Comparison of ENCODE assay signal across 21 cellular contexts in the genomic region with DNA sequence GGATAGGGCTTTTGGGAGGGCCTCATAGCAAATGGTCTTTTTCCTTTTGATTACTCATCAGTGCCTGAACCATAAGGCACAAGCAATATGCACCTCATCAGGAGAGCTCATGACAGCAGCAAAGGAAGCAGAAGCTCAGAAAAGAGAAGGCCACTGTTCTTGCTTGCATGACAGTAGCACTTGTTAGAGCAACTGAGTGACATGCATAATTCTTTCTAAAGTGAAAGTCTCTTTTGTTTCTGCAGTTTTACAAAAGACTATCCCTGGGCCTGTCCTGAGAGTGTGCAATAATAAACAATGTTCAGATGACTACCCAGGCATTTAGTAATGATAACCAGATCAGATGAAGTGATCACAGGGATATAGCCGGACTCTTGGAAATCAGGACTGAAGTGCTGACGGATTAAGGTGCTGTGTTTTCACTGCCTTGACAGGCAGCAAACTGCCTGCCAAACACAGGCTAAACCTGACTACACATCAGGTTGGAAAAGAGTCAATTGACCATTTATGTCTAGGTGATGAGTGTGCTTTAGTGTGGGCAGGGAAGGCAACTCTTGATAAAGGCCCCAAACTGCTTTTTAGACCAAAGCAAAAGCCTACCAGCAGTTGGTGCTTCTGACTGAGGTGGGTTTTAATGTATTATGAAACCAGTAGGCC.
A peak's percentile ranks its signal among the peaks of the same experiment; 100 is the strongest.
DNase-seq lines count a peak whose midpoint lies in the region; ATAC-seq lines count a peak whose summit lies in the region.
"Had no signal": no experiment of that assay in that cellular context is flagged by ENCODE, and none has a peak within 500 bp of the region (broad histone marks: within the 10 kb centered on the region; RNA-seq: fewer than 3 reads in every experiment).

No MANE protein-coding gene starts in this region.

- H3K23ac ChIP-seq in neuronal stem cell (ENCODE audit: low read depth, low read length, poor library complexity) = no peak overlapping the region

- no peak overlapping the region for H2AFZ ChIP-seq in neuronal stem cell (ENCODE audit: low read length)

- H3K9ac ChIP-seq in neuronal stem cell (ENCODE audit: low read depth, low read length, poor library complexity) = no peak overlapping the region

- H3K14ac ChIP-seq in neuronal stem cell (ENCODE audit: low read length) = no peak overlapping the region

- H3K27me3 ChIP-seq in layer of hippocampus (ENCODE audit: control insufficient read depth, insufficient read depth, low read length) (no peaks in the 10 kb centered on the region), neuronal stem cell (ENCODE audit: control insufficient read depth in 3 of 3, insufficient read depth in 3 of 3, low read depth in 1 of 3, low read length in 3 of 3) (no peaks in the 10 kb centered on the region)
- H3K27me3 ChIP-seq: BE2C, MG63, SJSA1 had no signal

- H3K4me2 ChIP-seq in neuronal stem cell (ENCODE audit: insufficient read depth, low read length, poor library complexity, severe bottlenecking) = no peak overlapping the region

- H2BK120ac ChIP-seq in neuronal stem cell (ENCODE audit: low read depth, low read length) = no peak overlapping the region

- peak; percentile 21 for DNase-seq in NCI-H82 (lab: John Stamatoyannopoulos, UW)
- no peak for DNase-seq in NCI-H82 treated with DMSO at 0.1 percent for 48 hours (lab: John Stamatoyannopoulos, UW; ENCODE audit: unreplicated experiment)
- DNase-seq in superior temporal gyrus (ENCODE audit: extremely low spot score) = peak; percentile 46
- no peak for DNase-seq in neuronal stem cell (ENCODE audit: low spot score)
- DNase-seq in stimulated activated CD4-positive, alpha-beta T cell treated with anti-CD3 and anti-CD28 coated beads, Interleukin-12 subunit alpha, Interleukin-12 subunit beta, amount 100 ng/mL, for 4 hours = no peak
- DNase-seq: BE2C; CD8-positive, alpha-beta memory T cell; DMS153; KBM-7; MG63; NCI-H1105 treated with DMSO at 0.1 percent for 48 hours; NCI-H146; NCI-H2107; NCI-H524; NK-92 treated with Interleukin-12 subunit alpha and Interleukin-12 subunit beta, amount 100 ng/mL, for 24 hours; PC-3 had no signal

- H3K36me3 ChIP-seq in neuronal stem cell (replicated peaks in 1 of 2; ENCODE audit: control insufficient read depth in 2 of 2, insufficient read depth in 2 of 2, low read length in 2 of 2) = no peaks in the 10 kb centered on the region
- H3K36me3 ChIP-seq: BE2C, MG63, SJSA1 had no signal

- no peak overlapping the region for H3K4ac ChIP-seq in neuronal stem cell (ENCODE audit: low read length)

- peak overlapping the region; percentile 29 for H3K27ac ChIP-seq in cingulate gyrus (ENCODE audit: low read depth, low read length)
- H3K27ac ChIP-seq in layer of hippocampus (ENCODE audit: low read depth, low read length) = peak overlapping the region; percentile 59
- no peak overlapping the region for H3K27ac ChIP-seq in neuronal stem cell (replicated peaks; ENCODE audit: low read length)
- H3K27ac ChIP-seq: 22Rv1, SJSA1 had no signal

- no peak overlapping the region for H2BK12ac ChIP-seq in neuronal stem cell (ENCODE audit: low read length)

- no peak overlapping the region for H4K8ac ChIP-seq in neuronal stem cell (ENCODE audit: low read depth, low read length)

- no peak overlapping the region for H3K18ac ChIP-seq in neuronal stem cell (ENCODE audit: low read length)

- H4K91ac ChIP-seq in neuronal stem cell (ENCODE audit: low read depth, low read length, poor library complexity) = no peak overlapping the region

- H2AK5ac ChIP-seq in neuronal stem cell (ENCODE audit: low read depth, low read length) = no peak overlapping the region

- no peaks in the 10 kb centered on the region for H3K79me1 ChIP-seq in neuronal stem cell (ENCODE audit: low read depth, low read length)

- WGBS in neuronal stem cell (ENCODE audit: extremely low coverage in 2 of 2, insufficient read length in 2 of 2, insufficient replicate concordance in 1 of 2), 2 donors = no CpG with 5 or more reads among the region's 2 CpGs

- no peak for ATAC-seq in HG02885 (IDR thresholded peaks at IDR 0.05; ENCODE audit: poor library complexity, unreplicated experiment)
- ATAC-seq: PC-3 had no signal

- H3K9me3 ChIP-seq in neuronal stem cell (replicated peaks in 1 of 2; ENCODE audit: control insufficient read depth in 2 of 2, insufficient read depth in 1 of 2, low read depth in 1 of 2, low read length in 2 of 2) = peaks cover 0 to 29% of the 10 kb centered on the region in 2 donors
- H3K9me3 ChIP-seq: MG63, SJSA1 had no signal

- no peaks in the 10 kb centered on the region for H3K4me1 ChIP-seq in neuronal stem cell (ENCODE audit: control insufficient read depth in 2 of 2, insufficient read depth in 1 of 2, low read depth in 1 of 2, low read length in 2 of 2)
- H3K4me1 ChIP-seq: BE2C, SJSA1 had no signal

- H2BK5ac ChIP-seq in neuronal stem cell (ENCODE audit: low read length) = no peak overlapping the region

- H3K4me3 ChIP-seq in neuronal stem cell (ENCODE audit: low read length in 2 of 2) = no peak overlapping the region
- H3K4me3 ChIP-seq: MG63, SJSA1 had no signal

- no peak overlapping the region for H2BK15ac ChIP-seq in neuronal stem cell (ENCODE audit: low read length)

Comparison
In these comparisons a context has a peak if more than half of its experiments do, and no peak if none do; other contexts are left out.
1. DNase-seq: peak in NCI-H82 (single experiment) and superior temporal gyrus (single experiment); none in NCI-H82 treated with DMSO at 0.1 percent for 48 hours (single experiment), neuronal stem cell (single experiment) and stimulated activated CD4-positive, alpha-beta T cell treated with anti-CD3 and anti-CD28 coated beads, Interleukin-12 subunit alpha, Interleukin-12 subunit beta, amount 100 ng/mL, for 4 hours (single experiment).